ENCODE assay signal across 13 cellular contexts in the genomic region with DNA sequence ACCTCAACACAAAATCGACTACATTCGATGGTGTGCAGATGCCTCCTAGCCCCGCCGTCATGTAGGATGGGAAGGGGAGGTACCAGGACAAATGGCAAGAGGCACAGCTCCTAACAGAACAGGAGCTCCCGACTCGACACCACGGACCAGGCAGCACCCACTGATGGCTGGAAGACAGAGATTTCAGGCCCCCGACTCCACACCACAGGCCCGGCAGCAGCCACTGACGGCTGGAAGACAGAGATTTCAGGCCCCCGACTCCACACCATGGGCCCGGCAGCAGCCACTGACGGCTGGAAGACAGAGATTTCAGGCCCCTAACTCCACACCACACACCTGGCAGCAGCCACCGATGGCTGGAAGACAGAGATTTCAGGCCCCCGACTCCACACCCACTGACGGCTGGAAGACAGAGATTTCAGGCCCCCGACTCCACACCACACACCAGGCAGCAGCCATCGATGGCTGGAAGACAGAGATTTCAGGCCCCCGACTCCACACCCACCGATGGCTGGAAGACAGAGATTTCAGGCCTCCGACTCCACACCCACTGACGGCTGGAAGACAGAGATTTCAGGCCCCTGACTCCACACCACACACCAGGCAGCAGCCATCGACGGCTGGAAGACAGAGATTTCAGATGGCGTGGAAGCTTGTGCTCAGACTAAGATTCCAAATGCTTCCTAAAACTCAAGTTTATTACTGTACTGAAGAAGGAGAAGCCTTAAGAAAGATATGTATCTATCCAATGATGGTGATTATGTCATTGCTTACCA.
DNase-seq lines count a peak whose midpoint lies in the region; ATAC-seq and TF ChIP-seq lines count a peak whose summit lies in the region.
"Had no signal": no experiment of that assay in that cellular context is flagged by ENCODE, and none has a peak within 500 bp of the region (broad histone marks: within the 10 kb centered on the region; RNA-seq: fewer than 3 reads in every experiment).

No MANE protein-coding gene starts in this region.

- intact Hi-C loops in aorta (cut with DNase I), result no loop called here

- peak; percentile 14 for ATAC-seq in GM18519 (IDR thresholded peaks at IDR 0.05; ENCODE audit: low FRiP score, unreplicated experiment)
- peak; percentile 10 for ATAC-seq in HG03060 (IDR thresholded peaks at IDR 0.05; ENCODE audit: low read depth, unreplicated experiment)
- no peak for ATAC-seq in HG02885 (IDR thresholded peaks at IDR 0.05; ENCODE audit: poor library complexity, unreplicated experiment)
- no peak for ATAC-seq in GM21447 (IDR thresholded peaks at IDR 0.05; ENCODE audit: unreplicated experiment)
- ATAC-seq in aorta (ENCODE audit: low FRiP score), result no peak
- ATAC-seq: K562, pancreas had no signal

- peaks cover 0 to 65% (median 44%) of the 10 kb centered on the region in 11 experiments; a peak in 18 of 22 replicates for H4K20me1 ChIP-seq in BLaER1 treated with 17β-estradiol and CSF1 and Interleukin-3, amounts not matched to agents 10 nM and 100 nM

- peaks cover under 1 to 7% (median 1%) of the 10 kb centered on the region in 11 experiments; a peak in 10 of 22 replicates for H3K36me3 ChIP-seq in BLaER1 treated with 17β-estradiol and CSF1 and Interleukin-3, amounts not matched to agents 10 nM and 100 nM
- H3K36me3 ChIP-seq in aorta (ENCODE audit: control insufficient read depth in 1 of 2, insufficient read depth in 2 of 2, low read length in 1 of 2), result no peaks in the 10 kb centered on the region
- H3K36me3 ChIP-seq: pancreas had no signal

- peaks cover 0 to 45% (median 0%) of the 10 kb centered on the region in 11 experiments; a peak in 8 of 22 replicates for H3K27me3 ChIP-seq in BLaER1 treated with 17β-estradiol and CSF1 and Interleukin-3, amounts not matched to agents 10 nM and 100 nM
- no peaks in the 10 kb centered on the region for H3K27me3 ChIP-seq in aorta (ENCODE audit: control insufficient read depth in 1 of 2, insufficient read depth in 2 of 2, low read length in 1 of 2)
- H3K27me3 ChIP-seq: pancreas, spleen had no signal

- WGBS in aorta, 2 donors, result 89 to 90% methylated on average over 22 to 25 of the region's 25 CpGs

- H3K4me3 ChIP-seq in BLaER1 treated with 17β-estradiol and CSF1 and Interleukin-3, amounts not matched to agents 10 nM and 100 nM, result no peak overlapping the region
- H3K4me3 ChIP-seq in coronary artery (no peak overlapping the region), aorta (ENCODE audit: low read length in 2 of 2) (no peak overlapping the region)
- H3K4me3 ChIP-seq: K562, pancreas had no signal

- H3K27ac ChIP-seq in BLaER1 treated with 17β-estradiol and CSF1 and Interleukin-3, amounts not matched to agents 10 nM and 100 nM, result peak overlapping the region in 10 of 11 experiments; percentile 25 to 87 (median 68); a peak in 20 of 22 replicates
- H3K27ac ChIP-seq in coronary artery (no peak overlapping the region), aorta (ENCODE audit: low read depth in 1 of 2, low read length in 2 of 2) (no peak overlapping the region)
- H3K27ac ChIP-seq: epithelial cell of prostate, pancreas had no signal

- peak; percentile 41 for DNase-seq in coronary artery (ENCODE audit: low spot score)
- DNase-seq in NCI-H510A (lab: John Stamatoyannopoulos, UW), result no peak
- no peak for DNase-seq in aorta
- DNase-seq: NCI-H226, pancreas, spleen had no signal

- peak overlapping the region in 8 of 11 experiments; percentile 1 to 70 (median 54); a peak in 11 of 22 replicates for H3K9ac ChIP-seq in BLaER1 treated with 17β-estradiol and CSF1 and Interleukin-3, amounts not matched to agents 10 nM and 100 nM

- peaks cover 58 to 83% (median 76%) of the 10 kb centered on the region in 10 experiments for H3K4me1 ChIP-seq in BLaER1 treated with 17β-estradiol and CSF1 and Interleukin-3, amounts not matched to agents 10 nM and 100 nM
- H3K4me1 ChIP-seq in aorta (ENCODE audit: control insufficient read depth in 1 of 2, insufficient read depth in 2 of 2, low read length in 2 of 2), result no peaks in the 10 kb centered on the region
- H3K4me1 ChIP-seq: pancreas had no signal

- TF ChIP-seq CTCF in coronary artery (IDR thresholded peaks at IDR 0.05), result no peak

- H3K4me2 ChIP-seq in BLaER1 treated with 17β-estradiol and CSF1 and Interleukin-3, amounts not matched to agents 10 nM and 100 nM, result peak overlapping the region; percentile 69 to 91 (median 76)

- H3K9me3 ChIP-seq in BLaER1 treated with 17β-estradiol and CSF1 and Interleukin-3, amounts not matched to agents 10 nM and 100 nM (replicated peaks in 1 of 11), result peaks cover 0 to 10% (median 1%) of the 10 kb centered on the region in 11 experiments; a peak in 7 of 22 replicates
- peaks cover 7% of the 10 kb centered on the region for H3K9me3 ChIP-seq in aorta (ENCODE audit: control insufficient read depth, low read length)
- H3K9me3 ChIP-seq: pancreas, spleen had no signal

Comparison
In these comparisons a context has a peak if more than half of its experiments do, and no peak if none do; other contexts are left out.
1. H3K27ac ChIP-seq: peak in BLaER1 treated with 17β-estradiol and CSF1 and Interleukin-3, amounts not matched to agents 10 nM and 100 nM (10 of 11); none in coronary artery (0 of 2) and aorta (0 of 2).
2. ATAC-seq: peak in GM18519 (single experiment) and HG03060 (single experiment); none in HG02885 (single experiment), GM21447 (single experiment) and aorta (single experiment).